ENCODE assay signal across 16 cellular contexts in genomic region chr2:62413116-62413663, GRCh38.
DNase-seq lines count a peak whose midpoint lies in the region; ATAC-seq and TF ChIP-seq lines count a peak whose summit lies in the region.
"Had no signal": no experiment of that assay in that cellular context is flagged by ENCODE, and none has a peak within 500 bp of the region (broad histone marks: within the 10 kb centered on the region; RNA-seq: fewer than 3 reads in every experiment).

No MANE protein-coding gene starts in this region.

- H3K36me3 Mint-ChIP-seq in natural killer cell (no peaks in the 10 kb centered on the region), type B pancreatic cell (no peaks in the 10 kb centered on the region)
- H3K36me3 Mint-ChIP-seq in natural killer cell treated with Interleukin-12 subunit alpha and Interleukin-12 subunit beta and Interleukin-15 and Interleukin-18, amount 100 ng/mL, for 72 hours = no peaks in the 10 kb centered on the region
- peaks cover 30% of the 10 kb centered on the region for H3K36me3 Mint-ChIP-seq in effector memory CD8-positive, alpha-beta T cell (ENCODE audit: insufficient read depth)

- H3K9me3 Mint-ChIP-seq in natural killer cell (no peaks in the 10 kb centered on the region), type B pancreatic cell (no peaks in the 10 kb centered on the region)
- no peaks in the 10 kb centered on the region for H3K9me3 Mint-ChIP-seq in natural killer cell treated with Interleukin-12 subunit alpha and Interleukin-12 subunit beta and Interleukin-15 and Interleukin-18, amount 100 ng/mL, for 72 hours
- H3K9me3 Mint-ChIP-seq in effector memory CD8-positive, alpha-beta T cell = no peaks in the 10 kb centered on the region
- H3K9me3 Mint-ChIP-seq: IgD-negative memory B cell had no signal

- TF ChIP-seq CTCF in natural killer cell (IDR thresholded peaks at IDR 0.05) = no peak
- no peak for TF ChIP-seq CTCF in type B pancreatic cell (conservative IDR thresholded peaks at IDR 0.05)

- ATAC-seq in natural killer cell = no peak
- no peak for ATAC-seq in natural killer cell treated with Interleukin-12 subunit alpha and Interleukin-12 subunit beta and Interleukin-15 and Interleukin-18, amount 100 ng/mL, for 72 hours
- ATAC-seq in effector memory CD8-positive, alpha-beta T cell (replicated peaks) = no peak
- ATAC-seq: GM12878 had no signal

- peak overlapping the region; percentile 25 for H3K27ac ChIP-seq in angular gyrus (ENCODE audit: low read depth, low read length)

- H3K27me3 Mint-ChIP-seq in natural killer cell (ENCODE audit: low read depth in 2 of 2) = no peaks in the 10 kb centered on the region
- H3K27me3 Mint-ChIP-seq in natural killer cell treated with Interleukin-12 subunit alpha and Interleukin-12 subunit beta and Interleukin-15 and Interleukin-18, amount 100 ng/mL, for 72 hours = no peaks in the 10 kb centered on the region
- no peaks in the 10 kb centered on the region for H3K27me3 Mint-ChIP-seq in effector memory CD8-positive, alpha-beta T cell
- no peaks in the 10 kb centered on the region for H3K27me3 Mint-ChIP-seq in type B pancreatic cell
- H3K27me3 Mint-ChIP-seq: IgD-negative memory B cell had no signal

- H3K4me1 Mint-ChIP-seq in natural killer cell (peaks cover 24 to 25% of the 10 kb centered on the region in 2 donors), type B pancreatic cell (ENCODE audit: unreplicated experiment) (peaks cover 35% of the 10 kb centered on the region)
- H3K4me1 Mint-ChIP-seq in natural killer cell treated with Interleukin-12 subunit alpha and Interleukin-12 subunit beta and Interleukin-15 and Interleukin-18, amount 100 ng/mL, for 72 hours (ENCODE audit: low read depth in 2 of 2) = peaks cover 17 to 19% of the 10 kb centered on the region in 2 donors
- peaks cover 5 to 12% of the 10 kb centered on the region in 2 donors for H3K4me1 Mint-ChIP-seq in effector memory CD8-positive, alpha-beta T cell (ENCODE audit: low read depth in 2 of 2)

- no peak for DNase-seq in natural killer cell
- DNase-seq in natural killer cell treated with Interleukin-12 subunit alpha and Interleukin-12 subunit beta and Interleukin-15 and Interleukin-18, amount 100 ng/mL, for 72 hours (ENCODE audit: low spot score) = no peak
- DNase-seq in effector memory CD8-positive, alpha-beta T cell = no peak
- no peak for DNase-seq in type B pancreatic cell (ENCODE audit: extremely low spot score, unreplicated experiment)
- DNase-seq in activated CD8-positive, alpha-beta memory T cell treated with anti-CD3 and anti-CD28 coated beads, Interleukin-2, amount 50 U/mL, for 4 hours = no peak
- no peak for DNase-seq in anterior cingulate cortex (lab: John Stamatoyannopoulos, UW)
- no peak for DNase-seq in hypothalamus (lab: John Stamatoyannopoulos, UW)
- DNase-seq: 8988T; CD8-positive, alpha-beta memory T cell; COR-L47; DMS 273 treated with DMSO at 0.1 percent for 48 hours; DMS53; DND-41 had no signal

- H3K4me3 Mint-ChIP-seq in natural killer cell = peak overlapping the region; percentile 86
- H3K4me3 Mint-ChIP-seq in natural killer cell treated with Interleukin-12 subunit alpha and Interleukin-12 subunit beta and Interleukin-15 and Interleukin-18, amount 100 ng/mL, for 72 hours = no peak overlapping the region
- H3K4me3 Mint-ChIP-seq in effector memory CD8-positive, alpha-beta T cell = no peak overlapping the region
- H3K4me3 Mint-ChIP-seq in type B pancreatic cell = no peak overlapping the region
- H3K4me3 Mint-ChIP-seq: IgD-negative memory B cell had no signal

- H3K27ac Mint-ChIP-seq in natural killer cell (peak overlapping the region; percentile 31 to 84), type B pancreatic cell (peak overlapping the region; percentile 11)
- H3K27ac Mint-ChIP-seq in natural killer cell treated with Interleukin-12 subunit alpha and Interleukin-12 subunit beta and Interleukin-15 and Interleukin-18, amount 100 ng/mL, for 72 hours = peak overlapping the region in 1 of 2 donors; percentile 52
- H3K27ac Mint-ChIP-seq in effector memory CD8-positive, alpha-beta T cell = peak overlapping the region; percentile 96

- intact Hi-C loops in natural killer cell (cut with micrococcal nuclease) = loop anchor here (10.0 kb wide), 1 partner anchor 218 kb away; the partner anchor contains the start of gene B3GNT2
